ENCODE assay signal across 1 cellular context in genomic region chr1:29236743-29236992, GRCh38.
TF ChIP-seq lines count a peak whose summit lies in the region.

No MANE protein-coding gene starts in this region.

TF ChIP-seq in H1, 55 proteins besides CTCF, POLR2A, EP300 and RAD21:
- peak; percentile 37; the same call in 1 of the 2 replicates for TF ChIP-seq MAX (IDR thresholded peaks at IDR 0.05)
- peak; percentile 12; the same call in 1 of the 2 replicates for TF ChIP-seq TAF1 (IDR thresholded peaks at IDR 0.05; ENCODE audit: low read depth, low read length)
- no peak for TF ChIP-seq PHF8 (conservative IDR thresholded peaks at IDR 0.05; ENCODE audit: low read depth, low read length)
- no peak for TF ChIP-seq E2F6 (IDR thresholded peaks at IDR 0.05)
- TF ChIP-seq ASH2L (IDR thresholded peaks at IDR 0.05; ENCODE audit: low read length), result peak; percentile 38
- TF ChIP-seq SUZ12 (IDR thresholded peaks at IDR 0.05; ENCODE audit: low read length), result no peak
- no peak for TF ChIP-seq EGR1 (IDR thresholded peaks at IDR 0.05; ENCODE audit: borderline replicate concordance, low read depth, low read length)
- no peak for TF ChIP-seq JUN (IDR thresholded peaks at IDR 0.05; ENCODE audit: low read depth, low read length)
- TF ChIP-seq CTBP2 (IDR thresholded peaks at IDR 0.05; ENCODE audit: borderline replicate concordance, insufficient read depth, insufficient read length, low read length), result peak; percentile 13
- no peak for TF ChIP-seq POLR2AphosphoS5 (IDR thresholded peaks at IDR 0.05; ENCODE audit: low read depth, low read length)
- no peak for TF ChIP-seq HDAC2 (IDR thresholded peaks at IDR 0.05; ENCODE audit: borderline replicate concordance in 1 of 2, low read depth in 2 of 2, low read length in 2 of 2)
- 0 out of 2 replicates have a peak, but pooled peaks have one; percentile 12 for TF ChIP-seq CREB1 (IDR thresholded peaks at IDR 0.05)
- TF ChIP-seq EZH2 (IDR thresholded peaks at IDR 0.05; ENCODE audit: low read depth, low read length, severe bottlenecking), result peak; percentile 83
- TF ChIP-seq KDM4A (IDR thresholded peaks at IDR 0.05; ENCODE audit: low read depth, low read length, severe bottlenecking), result peak; percentile 67
- TF ChIP-seq TAF7 (optimal IDR thresholded peaks at IDR 0.05; ENCODE audit: borderline replicate concordance, low read depth, low read length), result no peak
TF ChIP-seq in H1: peak in this region for 7.
